ENCODE assay signal across 1 cellular context in genomic region chr12:56721721-56722120, GRCh38.
TF ChIP-seq lines count a peak whose summit lies in the region.

No MANE protein-coding gene starts in this region.

TF ChIP-seq in GM12878, 131 proteins besides CTCF, POLR2A, EP300 and RAD21:
- no peak for TF ChIP-seq ZBTB4 (CRISPR knock-in tag; IDR thresholded peaks at IDR 0.05)
- TF ChIP-seq ZNF687 (IDR thresholded peaks at IDR 0.05), result no peak
- no peak for TF ChIP-seq CUX1 (IDR thresholded peaks at IDR 0.05; ENCODE audit: insufficient replicate concordance, low read depth, low read length)
- no peak for TF ChIP-seq SUPT20H (IDR thresholded peaks at IDR 0.05; ENCODE audit: borderline replicate concordance, control insufficient read depth, low read depth, low read length)
- TF ChIP-seq TCF3 (IDR thresholded peaks at IDR 0.05; ENCODE audit: borderline replicate concordance, insufficient read depth, low read depth, low read length), result no peak
- TF ChIP-seq RELB (IDR thresholded peaks at IDR 0.05; ENCODE audit: low read depth), result no peak
- TF ChIP-seq ZNF274 (IDR thresholded peaks at IDR 0.05; ENCODE audit: insufficient read depth, insufficient read length), result no peak
- TF ChIP-seq IKZF1 (conservative IDR thresholded peaks at IDR 0.05), result no peak
